In the genomic region with DNA sequence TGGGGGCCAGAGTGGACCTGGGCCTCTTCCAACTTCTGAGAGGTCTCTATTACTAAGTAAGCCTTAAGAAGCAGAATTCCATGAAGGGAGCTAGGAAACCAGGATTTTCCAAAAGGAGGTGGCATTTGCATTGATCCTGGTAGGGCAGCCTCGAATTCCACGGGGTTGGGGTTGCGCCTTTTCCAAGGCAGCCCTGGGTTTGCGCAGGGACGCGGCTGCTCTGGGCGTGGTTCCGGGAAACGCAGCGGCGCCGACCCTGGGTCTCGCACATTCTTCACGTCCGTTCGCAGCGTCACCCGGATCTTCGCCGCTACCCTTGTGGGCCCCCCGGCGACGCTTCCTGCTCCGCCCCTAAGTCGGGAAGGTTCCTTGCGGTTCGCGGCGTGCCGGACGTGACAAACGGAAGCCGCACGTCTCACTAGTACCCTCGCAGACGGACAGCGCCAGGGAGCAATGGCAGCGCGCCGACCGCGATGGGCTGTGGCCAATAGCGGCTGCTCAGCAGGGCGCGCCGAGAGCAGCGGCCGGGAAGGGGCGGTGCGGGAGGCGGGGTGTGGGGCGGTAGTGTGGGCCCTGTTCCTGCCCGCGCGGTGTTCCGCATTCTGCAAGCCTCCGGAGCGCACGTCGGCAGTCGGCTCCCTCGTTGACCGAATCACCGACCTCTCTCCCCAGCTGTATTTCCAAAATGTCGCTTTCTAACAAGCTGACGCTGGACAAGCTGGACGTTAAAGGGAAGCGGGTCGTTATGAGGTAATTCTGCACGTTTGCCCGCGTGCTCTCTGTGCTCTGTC, we compare ENCODE assay signal across 1 cellular context.
A peak's percentile ranks its signal among the peaks of the same experiment; 100 is the strongest.
TF ChIP-seq lines count a peak whose summit lies in the region.

A gene (plus strand): TSS at position 593 of the 791 bp plus-strand sequence. CDS start 93 bp downstream, at position 686.

TF ChIP-seq in K562, 482 proteins besides CTCF, POLR2A, EP300 and RAD21 (continued from another document and continues in another):
- TF ChIP-seq, protein P1, sequence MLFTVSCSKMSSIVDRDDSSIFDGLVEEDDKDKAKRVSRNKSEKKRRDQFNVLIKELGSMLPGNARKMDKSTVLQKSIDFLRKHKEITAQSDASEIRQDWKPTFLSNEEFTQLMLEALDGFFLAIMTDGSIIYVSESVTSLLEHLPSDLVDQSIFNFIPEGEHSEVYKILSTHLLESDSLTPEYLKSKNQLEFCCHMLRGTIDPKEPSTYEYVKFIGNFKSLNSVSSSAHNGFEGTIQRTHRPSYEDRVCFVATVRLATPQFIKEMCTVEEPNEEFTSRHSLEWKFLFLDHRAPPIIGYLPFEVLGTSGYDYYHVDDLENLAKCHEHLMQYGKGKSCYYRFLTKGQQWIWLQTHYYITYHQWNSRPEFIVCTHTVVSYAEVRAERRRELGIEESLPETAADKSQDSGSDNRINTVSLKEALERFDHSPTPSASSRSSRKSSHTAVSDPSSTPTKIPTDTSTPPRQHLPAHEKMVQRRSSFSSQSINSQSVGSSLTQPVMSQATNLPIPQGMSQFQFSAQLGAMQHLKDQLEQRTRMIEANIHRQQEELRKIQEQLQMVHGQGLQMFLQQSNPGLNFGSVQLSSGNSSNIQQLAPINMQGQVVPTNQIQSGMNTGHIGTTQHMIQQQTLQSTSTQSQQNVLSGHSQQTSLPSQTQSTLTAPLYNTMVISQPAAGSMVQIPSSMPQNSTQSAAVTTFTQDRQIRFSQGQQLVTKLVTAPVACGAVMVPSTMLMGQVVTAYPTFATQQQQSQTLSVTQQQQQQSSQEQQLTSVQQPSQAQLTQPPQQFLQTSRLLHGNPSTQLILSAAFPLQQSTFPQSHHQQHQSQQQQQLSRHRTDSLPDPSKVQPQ (CRISPR knock-in tag; IDR thresholded peaks at IDR 0.05; ENCODE audit: borderline replicate concordance) = no peak
- TF ChIP-seq DNMT1 (IDR thresholded peaks at IDR 0.05) (no peak), ZNF707 (CRISPR knock-in tag; conservative IDR thresholded peaks at IDR 0.05) (no peak), RAD51 (IDR thresholded peaks at IDR 0.05; ENCODE audit: borderline replicate concordance, low read depth) (no peak), CSDE1 (IDR thresholded peaks at IDR 0.05) (no peak), ZSCAN29 (IDR thresholded peaks at IDR 0.05) (no peak), MBD2 (IDR thresholded peaks at IDR 0.05; ENCODE audit: borderline replicate concordance, low read depth) (peak; percentile 90), SETDB1 (IDR thresholded peaks at IDR 0.05; ENCODE audit: low read length) (no peak), ZBTB7A (IDR thresholded peaks at IDR 0.05; ENCODE audit: borderline replicate concordance, control insufficient read depth, low read depth, low read length) (peak; percentile 71; the same call in 1 of the 2 replicates), TAF7 (tag; IDR thresholded peaks at IDR 0.05) (peak; percentile 75), MTF1 (CRISPR knock-in tag; IDR thresholded peaks at IDR 0.05; ENCODE audit: borderline replicate concordance) (no peak), ETS2 (tag; IDR thresholded peaks at IDR 0.05; ENCODE audit: borderline replicate concordance, poor library complexity, severe bottlenecking) (no peak), XRCC4 (IDR thresholded peaks at IDR 0.05; ENCODE audit: extremely low read depth, insufficient read depth, insufficient read length) (no peak), RBM22 (IDR thresholded peaks at IDR 0.05; ENCODE audit: low read depth, low read length, poor library complexity, severe bottlenecking) (no peak), SAFB (IDR thresholded peaks at IDR 0.05; ENCODE audit: borderline replicate concordance, low read depth, low read length) (no peak), TCF3 (CRISPR knock-in tag; IDR thresholded peaks at IDR 0.05) (no peak), NR4A1 (CRISPR knock-in tag; IDR thresholded peaks at IDR 0.05) (no peak), NR4A1 (tag; IDR thresholded peaks at IDR 0.05) (no peak), ZFP30 (CRISPR knock-in tag; IDR thresholded peaks at IDR 0.05; ENCODE audit: borderline replicate concordance) (no peak), L3MBTL2 (IDR thresholded peaks at IDR 0.05) (peak; percentile 84), CTBP1 (IDR thresholded peaks at IDR 0.05; ENCODE audit: borderline replicate concordance) (peak; percentile 78), MYBL2 (IDR thresholded peaks at IDR 0.05; ENCODE audit: low read depth) (no peak), MYBL2 (CRISPR knock-in tag; IDR thresholded peaks at IDR 0.05; ENCODE audit: borderline replicate concordance) (no peak), MED1 (CRISPR knock-in tag; IDR thresholded peaks at IDR 0.05; ENCODE audit: borderline replicate concordance) (no peak), RBM15 (IDR thresholded peaks at IDR 0.05; ENCODE audit: insufficient read depth, low read length) (no peak), ZNF174 (CRISPR knock-in tag; IDR thresholded peaks at IDR 0.05) (no peak), NFE2L1 (tag; IDR thresholded peaks at IDR 0.05; ENCODE audit: borderline replicate concordance, low read depth) (no peak), RHOXF2B (CRISPR knock-in tag; conservative IDR thresholded peaks at IDR 0.05) (no peak), RNF2 (IDR thresholded peaks at IDR 0.05) (peak; percentile 76; the same call in 1 of the 2 replicates), HNRNPLL (IDR thresholded peaks at IDR 0.05; ENCODE audit: low read depth, low read length, poor library complexity, severe bottlenecking) (peak; percentile 95), KDM1A (IDR thresholded peaks at IDR 0.05) (no peak), MECOM (CRISPR knock-in tag; IDR thresholded peaks at IDR 0.05) (no peak), ESRRA (IDR thresholded peaks at IDR 0.05; ENCODE audit: borderline replicate concordance, low read depth) (peak; percentile 88; the same call in 1 of the 2 replicates), NFRKB (IDR thresholded peaks at IDR 0.05; ENCODE audit: low read depth) (no peak), SAFB2 (IDR thresholded peaks at IDR 0.05; ENCODE audit: borderline replicate concordance, low read depth, low read length, severe bottlenecking) (no peak)
- TF ChIP-seq, protein P2, sequence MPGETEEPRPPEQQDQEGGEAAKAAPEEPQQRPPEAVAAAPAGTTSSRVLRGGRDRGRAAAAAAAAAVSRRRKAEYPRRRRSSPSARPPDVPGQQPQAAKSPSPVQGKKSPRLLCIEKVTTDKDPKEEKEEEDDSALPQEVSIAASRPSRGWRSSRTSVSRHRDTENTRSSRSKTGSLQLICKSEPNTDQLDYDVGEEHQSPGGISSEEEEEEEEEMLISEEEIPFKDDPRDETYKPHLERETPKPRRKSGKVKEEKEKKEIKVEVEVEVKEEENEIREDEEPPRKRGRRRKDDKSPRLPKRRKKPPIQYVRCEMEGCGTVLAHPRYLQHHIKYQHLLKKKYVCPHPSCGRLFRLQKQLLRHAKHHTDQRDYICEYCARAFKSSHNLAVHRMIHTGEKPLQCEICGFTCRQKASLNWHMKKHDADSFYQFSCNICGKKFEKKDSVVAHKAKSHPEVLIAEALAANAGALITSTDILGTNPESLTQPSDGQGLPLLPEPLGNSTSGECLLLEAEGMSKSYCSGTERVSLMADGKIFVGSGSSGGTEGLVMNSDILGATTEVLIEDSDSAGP (CRISPR knock-in tag; IDR thresholded peaks at IDR 0.05) = no peak
- TF ChIP-seq, protein P3, sequence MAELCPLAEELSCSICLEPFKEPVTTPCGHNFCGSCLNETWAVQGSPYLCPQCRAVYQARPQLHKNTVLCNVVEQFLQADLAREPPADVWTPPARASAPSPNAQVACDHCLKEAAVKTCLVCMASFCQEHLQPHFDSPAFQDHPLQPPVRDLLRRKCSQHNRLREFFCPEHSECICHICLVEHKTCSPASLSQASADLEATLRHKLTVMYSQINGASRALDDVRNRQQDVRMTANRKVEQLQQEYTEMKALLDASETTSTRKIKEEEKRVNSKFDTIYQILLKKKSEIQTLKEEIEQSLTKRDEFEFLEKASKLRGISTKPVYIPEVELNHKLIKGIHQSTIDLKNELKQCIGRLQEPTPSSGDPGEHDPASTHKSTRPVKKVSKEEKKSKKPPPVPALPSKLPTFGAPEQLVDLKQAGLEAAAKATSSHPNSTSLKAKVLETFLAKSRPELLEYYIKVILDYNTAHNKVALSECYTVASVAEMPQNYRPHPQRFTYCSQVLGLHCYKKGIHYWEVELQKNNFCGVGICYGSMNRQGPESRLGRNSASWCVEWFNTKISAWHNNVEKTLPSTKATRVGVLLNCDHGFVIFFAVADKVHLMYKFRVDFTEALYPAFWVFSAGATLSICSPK (IDR thresholded peaks at IDR 0.05; ENCODE audit: borderline replicate concordance) = no peak
- TF ChIP-seq, protein P4, sequence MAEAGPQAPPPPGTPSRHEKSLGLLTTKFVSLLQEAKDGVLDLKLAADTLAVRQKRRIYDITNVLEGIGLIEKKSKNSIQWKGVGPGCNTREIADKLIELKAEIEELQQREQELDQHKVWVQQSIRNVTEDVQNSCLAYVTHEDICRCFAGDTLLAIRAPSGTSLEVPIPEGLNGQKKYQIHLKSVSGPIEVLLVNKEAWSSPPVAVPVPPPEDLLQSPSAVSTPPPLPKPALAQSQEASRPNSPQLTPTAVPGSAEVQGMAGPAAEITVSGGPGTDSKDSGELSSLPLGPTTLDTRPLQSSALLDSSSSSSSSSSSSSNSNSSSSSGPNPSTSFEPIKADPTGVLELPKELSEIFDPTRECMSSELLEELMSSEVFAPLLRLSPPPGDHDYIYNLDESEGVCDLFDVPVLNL (CRISPR knock-in tag; IDR thresholded peaks at IDR 0.05; ENCODE audit: low read depth) = no peak
- TF ChIP-seq, protein P5, sequence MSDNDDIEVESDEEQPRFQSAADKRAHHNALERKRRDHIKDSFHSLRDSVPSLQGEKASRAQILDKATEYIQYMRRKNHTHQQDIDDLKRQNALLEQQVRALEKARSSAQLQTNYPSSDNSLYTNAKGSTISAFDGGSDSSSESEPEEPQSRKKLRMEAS (CRISPR knock-in tag; IDR thresholded peaks at IDR 0.05) = peak; percentile 94
- TF ChIP-seq, protein P6, sequence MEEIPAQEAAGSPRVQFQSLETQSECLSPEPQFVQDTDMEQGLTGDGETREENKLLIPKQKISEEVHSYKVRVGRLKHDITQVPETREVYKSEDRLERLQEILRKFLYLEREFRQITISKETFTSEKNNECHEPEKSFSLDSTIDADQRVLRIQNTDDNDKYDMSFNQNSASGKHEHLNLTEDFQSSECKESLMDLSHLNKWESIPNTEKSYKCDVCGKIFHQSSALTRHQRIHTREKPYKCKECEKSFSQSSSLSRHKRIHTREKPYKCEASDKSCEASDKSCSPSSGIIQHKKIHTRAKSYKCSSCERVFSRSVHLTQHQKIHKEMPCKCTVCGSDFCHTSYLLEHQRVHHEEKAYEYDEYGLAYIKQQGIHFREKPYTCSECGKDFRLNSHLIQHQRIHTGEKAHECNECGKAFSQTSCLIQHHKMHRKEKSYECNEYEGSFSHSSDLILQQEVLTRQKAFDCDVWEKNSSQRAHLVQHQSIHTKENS (CRISPR knock-in tag; IDR thresholded peaks at IDR 0.05) = no peak
- TF ChIP-seq, protein P7, sequence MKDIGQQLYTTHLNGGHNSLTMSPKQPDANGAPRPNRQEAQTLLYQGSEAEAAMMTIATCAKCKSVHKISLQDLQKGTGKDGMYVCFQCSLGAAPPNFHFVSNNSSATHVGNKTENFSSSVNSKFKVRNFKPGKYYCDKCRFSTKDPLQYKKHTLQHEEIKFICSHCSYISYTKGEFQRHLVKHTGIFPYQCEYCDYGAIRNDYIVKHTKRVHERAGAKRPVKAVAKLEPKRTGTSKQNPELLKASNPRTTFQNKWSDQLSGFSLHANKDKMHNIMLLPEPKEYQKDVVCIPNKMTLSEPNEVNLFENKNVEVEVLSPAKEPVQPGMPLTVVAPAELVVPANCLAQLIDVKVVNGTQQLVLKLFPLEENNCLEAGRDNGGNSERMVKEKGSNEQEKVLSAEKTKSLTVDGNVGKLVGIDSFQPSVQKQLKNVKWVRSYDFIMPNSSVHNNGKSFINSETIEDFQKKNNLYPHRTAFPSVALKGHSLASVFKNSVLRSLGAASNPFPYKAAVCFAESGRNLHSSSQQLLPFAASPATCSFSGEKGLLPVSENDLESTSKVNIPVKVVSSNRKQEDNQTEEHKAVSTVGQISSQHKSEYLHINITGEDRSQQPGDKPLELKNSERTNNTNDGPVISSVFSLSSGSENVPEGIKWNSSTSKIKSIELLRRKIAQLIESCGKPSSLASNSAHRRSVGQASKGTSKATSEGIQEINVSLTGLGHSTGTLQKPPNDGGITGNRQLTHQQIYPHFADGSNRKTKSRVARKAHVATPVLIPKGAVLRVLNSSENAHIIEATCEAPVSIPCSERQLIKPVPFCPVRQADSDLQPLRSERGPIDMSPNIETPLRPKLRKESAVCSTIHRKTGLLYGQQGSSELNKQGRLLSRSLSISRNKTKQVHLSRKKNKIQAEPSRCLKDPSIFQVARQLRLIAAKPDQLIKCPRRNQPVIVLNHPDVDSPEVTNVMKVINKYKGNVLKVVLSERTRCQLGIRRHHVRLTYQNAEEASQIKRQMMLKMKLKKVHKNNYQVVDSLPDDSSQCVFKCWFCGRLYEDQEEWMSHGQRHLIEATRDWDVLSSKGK (CRISPR knock-in tag; IDR thresholded peaks at IDR 0.05) = no peak
- TF ChIP-seq, protein P8, sequence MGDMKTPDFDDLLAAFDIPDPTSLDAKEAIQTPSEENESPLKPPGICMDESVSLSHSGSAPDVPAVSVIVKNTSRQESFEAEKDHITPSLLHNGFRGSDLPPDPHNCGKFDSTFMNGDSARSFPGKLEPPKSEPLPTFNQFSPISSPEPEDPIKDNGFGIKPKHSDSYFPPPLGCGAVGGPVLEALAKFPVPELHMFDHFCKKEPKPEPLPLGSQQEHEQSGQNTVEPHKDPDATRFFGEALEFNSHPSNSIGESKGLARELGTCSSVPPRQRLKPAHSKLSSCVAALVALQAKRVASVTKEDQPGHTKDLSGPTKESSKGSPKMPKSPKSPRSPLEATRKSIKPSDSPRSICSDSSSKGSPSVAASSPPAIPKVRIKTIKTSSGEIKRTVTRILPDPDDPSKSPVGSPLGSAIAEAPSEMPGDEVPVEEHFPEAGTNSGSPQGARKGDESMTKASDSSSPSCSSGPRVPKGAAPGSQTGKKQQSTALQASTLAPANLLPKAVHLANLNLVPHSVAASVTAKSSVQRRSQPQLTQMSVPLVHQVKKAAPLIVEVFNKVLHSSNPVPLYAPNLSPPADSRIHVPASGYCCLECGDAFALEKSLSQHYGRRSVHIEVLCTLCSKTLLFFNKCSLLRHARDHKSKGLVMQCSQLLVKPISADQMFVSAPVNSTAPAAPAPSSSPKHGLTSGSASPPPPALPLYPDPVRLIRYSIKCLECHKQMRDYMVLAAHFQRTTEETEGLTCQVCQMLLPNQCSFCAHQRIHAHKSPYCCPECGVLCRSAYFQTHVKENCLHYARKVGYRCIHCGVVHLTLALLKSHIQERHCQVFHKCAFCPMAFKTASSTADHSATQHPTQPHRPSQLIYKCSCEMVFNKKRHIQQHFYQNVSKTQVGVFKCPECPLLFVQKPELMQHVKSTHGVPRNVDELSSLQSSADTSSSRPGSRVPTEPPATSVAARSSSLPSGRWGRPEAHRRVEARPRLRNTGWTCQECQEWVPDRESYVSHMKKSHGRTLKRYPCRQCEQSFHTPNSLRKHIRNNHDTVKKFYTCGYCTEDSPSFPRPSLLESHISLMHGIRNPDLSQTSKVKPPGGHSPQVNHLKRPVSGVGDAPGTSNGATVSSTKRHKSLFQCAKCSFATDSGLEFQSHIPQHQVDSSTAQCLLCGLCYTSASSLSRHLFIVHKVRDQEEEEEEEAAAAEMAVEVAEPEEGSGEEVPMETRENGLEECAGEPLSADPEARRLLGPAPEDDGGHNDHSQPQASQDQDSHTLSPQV (IDR thresholded peaks at IDR 0.05) = peak; percentile 52; the same call in 1 of the 2 replicates
